Comparison of ENCODE assay signal across 8 cellular contexts in genomic region chr21:35227774-35228173, GRCh38.
DNase-seq lines count a peak whose midpoint lies in the region; ATAC-seq and TF ChIP-seq lines count a peak whose summit lies in the region.

No MANE protein-coding gene starts in this region.

- WGBS in GM23248 (ENCODE audit: low coverage in 1 of 2, low lambda C conversion rate in 2 of 2, missing lambda C conversion rate in 2 of 2), 2 experiments = 88 to 91% methylated on average over 5 of the region's 5 CpGs
- WGBS in testis, 2 donors = 89 to 94% methylated on average over 5 of the region's 5 CpGs

- H3K4me1 ChIP-seq in HEK293 (ENCODE audit: control insufficient read depth, insufficient read depth, low read length) = peaks cover 3% of the 10 kb centered on the region; the same call in 1 of the 2 replicates
- H3K4me1 ChIP-seq in GM23248 (ENCODE audit: insufficient read depth) = peaks cover 15% of the 10 kb centered on the region
- H3K4me1 ChIP-seq in testis = no peaks in the 10 kb centered on the region

- no peak for TF ChIP-seq POLR2A in testis (IDR thresholded peaks at IDR 0.05)

- no peaks in the 10 kb centered on the region for H3K9me2 ChIP-seq in GM23248 (ENCODE audit: insufficient read depth)

- peak; percentile 32 for ATAC-seq in GM18517 (IDR thresholded peaks at IDR 0.05; ENCODE audit: unreplicated experiment)

- no peak overlapping the region for H2AFZ ChIP-seq in GM23248

- peak; percentile 97 for DNase-seq in NCI-H2029 (lab: John Stamatoyannopoulos, UW)
- DNase-seq in immature natural killer cell = no peak
- DNase-seq in GM23248 = no peak
- DNase-seq in central memory CD4-positive, alpha-beta T cell = no peak
- no peak for DNase-seq in stimulated activated CD4-positive, alpha-beta T cell treated with anti-CD3 and anti-CD28 coated beads, Interleukin-4, amount 100 ng/mL, for 4 hours
- DNase-seq in testis = no peak

- TF ChIP-seq CTCF in HEK293 (tag by site-specific recombination; IDR thresholded peaks at IDR 0.05) (no peak), testis (IDR thresholded peaks at IDR 0.05) (no peak)

- no peaks in the 10 kb centered on the region for H3F3A ChIP-seq in GM23248 (ENCODE audit: insufficient read depth)

- no peak overlapping the region for H3K4me2 ChIP-seq in GM23248 (ENCODE audit: unreplicated experiment)

- no peaks in the 10 kb centered on the region for H3K36me3 ChIP-seq in HEK293 (ENCODE audit: control insufficient read depth in 2 of 2, insufficient read depth in 1 of 2, low read length in 2 of 2)
- no peaks in the 10 kb centered on the region for H3K36me3 ChIP-seq in GM23248 (ENCODE audit: low read depth)
- H3K36me3 ChIP-seq in testis (ENCODE audit: low read depth, missing control alignments) = no peaks in the 10 kb centered on the region

- no peaks in the 10 kb centered on the region for H4K20me1 ChIP-seq in GM23248 (ENCODE audit: insufficient read depth)

- intact Hi-C loops in testis (cut with DNase I; ENCODE audit: low total_unique reads) = no loop called here

- POLR2A ChIA-PET in HEK293 (lab: Yijun Ruan, JAX) = no interaction called here

- H3K27me3 ChIP-seq in GM23248 (replicated peaks; ENCODE audit: insufficient read depth) (no peaks in the 10 kb centered on the region), testis (no peaks in the 10 kb centered on the region)

- peaks cover 2 to 8% (median 5%) of the 10 kb centered on the region in 3 donors for H3K27me3 Mint-ChIP-seq in immature natural killer cell (ENCODE audit: low read depth in 3 of 3)

- CTCF ChIA-PET in HEK293 (lab: Yijun Ruan, JAX) = no interaction called here

- H3K27ac Mint-ChIP-seq in immature natural killer cell = peak overlapping the region in 1 of 6 donors; percentile 15

- H3K27ac ChIP-seq in HEK293 (ENCODE audit: extremely low read depth, low read depth, low read length) (no peak overlapping the region), GM23248 (no peak overlapping the region), testis (no peak overlapping the region)

- no peaks in the 10 kb centered on the region for H3K9me3 Mint-ChIP-seq in immature natural killer cell

- no peaks in the 10 kb centered on the region for H3K36me3 Mint-ChIP-seq in immature natural killer cell

- no peak overlapping the region for H3K9ac ChIP-seq in GM23248

- no peaks in the 10 kb centered on the region for H3K9me3 ChIP-seq in HEK293 (ENCODE audit: control insufficient read depth, insufficient read depth, low read depth, low read length)
- H3K9me3 ChIP-seq in GM23248 (ENCODE audit: low read depth) = no peaks in the 10 kb centered on the region
- H3K9me3 ChIP-seq in testis = no peaks in the 10 kb centered on the region

- in situ Hi-C loops in GM23248 (cut with MboI) = no loop called here

- H3K4me3 Mint-ChIP-seq in immature natural killer cell = peak overlapping the region; percentile 61 to 75 (median 68)

- no peaks in the 10 kb centered on the region for H3K79me2 ChIP-seq in GM23248 (ENCODE audit: insufficient read depth)

- peaks cover 37 to 39% of the 10 kb centered on the region in 2 donors for H3K4me1 Mint-ChIP-seq in immature natural killer cell

- no peak overlapping the region for H3K4me3 ChIP-seq in HEK293 (ENCODE audit: low read depth, low read length)
- no peak overlapping the region for H3K4me3 ChIP-seq in GM23248
- H3K4me3 ChIP-seq in testis = no peak overlapping the region

TF ChIP-seq in HEK293, 187 proteins besides CTCF, POLR2A, EP300 and RAD21:
- TF ChIP-seq SCRT2 (tag by site-specific recombination; IDR thresholded peaks at IDR 0.05) = peak; percentile 69; the same call in 1 of the 2 replicates
- TF ChIP-seq ZNF274 (IDR thresholded peaks at IDR 0.05; ENCODE audit: low read length) = no peak
- TF ChIP-seq ZNF274 (tag by site-specific recombination; IDR thresholded peaks at IDR 0.05; ENCODE audit: borderline replicate concordance) = no peak
- TF ChIP-seq ZNF513 (tag by site-specific recombination; IDR thresholded peaks at IDR 0.05) = no peak
- TF ChIP-seq SALL2 (tag by site-specific recombination; IDR thresholded peaks at IDR 0.05; ENCODE audit: borderline replicate concordance) = no peak
- no peak for TF ChIP-seq ZBTB17 (tag by site-specific recombination; IDR thresholded peaks at IDR 0.05)
- TF ChIP-seq HOXC10 (CRISPR knock-in tag; IDR thresholded peaks at IDR 0.05) = no peak
- TF ChIP-seq ZSCAN18 (tag by site-specific recombination; IDR thresholded peaks at IDR 0.05) = no peak
- TF ChIP-seq ZNF654 (tag by site-specific recombination; IDR thresholded peaks at IDR 0.05; ENCODE audit: low read depth) = no peak
